In the genomic region with DNA sequence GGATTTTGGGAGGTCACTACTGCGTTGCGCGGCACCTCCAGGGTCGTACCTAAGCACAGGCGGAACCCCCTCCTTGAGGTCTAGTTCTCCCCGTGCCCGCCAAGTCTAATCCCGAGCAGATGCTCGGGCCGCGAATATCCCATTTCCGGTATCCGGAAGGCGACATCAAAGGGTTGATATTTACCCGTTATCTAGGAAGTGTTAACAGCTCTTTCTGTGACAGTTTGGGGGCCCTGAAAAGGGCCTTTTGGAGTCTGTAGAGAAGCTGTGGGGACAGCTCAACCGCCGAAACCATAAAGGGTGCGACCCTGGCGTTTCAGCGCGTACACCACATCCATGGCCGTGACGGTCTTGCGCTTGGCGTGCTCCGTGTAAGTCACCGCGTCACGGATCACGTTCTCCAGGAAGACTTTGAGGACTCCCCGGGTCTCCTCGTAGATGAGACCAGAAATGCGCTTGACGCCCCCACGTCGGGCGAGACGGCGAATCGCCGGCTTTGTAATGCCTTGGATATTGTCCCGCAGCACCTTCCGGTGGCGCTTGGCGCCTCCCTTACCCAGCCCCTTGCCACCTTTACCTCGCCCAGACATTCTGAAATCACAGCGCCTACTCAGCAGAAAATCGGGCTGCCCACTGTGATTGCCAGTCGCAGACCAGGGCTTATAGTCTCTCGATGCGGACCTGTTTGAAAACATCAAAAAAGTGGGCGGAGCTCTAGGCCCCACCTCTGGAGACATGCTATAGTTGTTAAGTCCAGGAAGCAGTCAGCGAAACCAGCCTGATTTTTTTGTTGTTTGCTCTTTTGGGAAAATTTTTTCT, we compare ENCODE assay signal across 9 cellular contexts. TPM values are rescaled to one million over a fixed set of nuclear protein-coding genes. Genes with fewer than 3 reads are reported as not detected.
DNase-seq lines count a peak whose midpoint lies in the region; ATAC-seq and TF ChIP-seq lines count a peak whose summit lies in the region.
"Had no signal": no experiment of that assay in that cellular context is flagged by ENCODE, and none has a peak within 500 bp of the region (broad histone marks: within the 10 kb centered on the region; RNA-seq: fewer than 3 reads in every experiment).

No MANE protein-coding gene starts in this region.

- peak overlapping the region; percentile 74 for H3K4me2 ChIP-seq in BLaER1

- CTCF ChIA-PET in activated CD8-positive, alpha-beta T cell treated with anti-CD3 and anti-CD28 coated beads for 36 hours (lab: Charles Lee): interaction anchor here (0.9 to 3.1 kb wide), 14 partner anchors 11 to 555 kb away, joined by 3 to 18 read pairs (median 4); a partner anchor contains a TSS

- DNase-seq in NCI-H82 (lab: John Stamatoyannopoulos, UW) (peak; percentile 93), lung (ENCODE audit: low spot score) (peak; percentile 95)
- peak; percentile 98 for DNase-seq in activated CD8-positive, alpha-beta T cell treated with anti-CD3 and anti-CD28 coated beads for 36 hours
- DNase-seq in effector CD8-positive, alpha-beta T cell (lab: John Stamatoyannopoulos, UW): peak; percentile 91
- peak; percentile 85 to 94 (median 93) for DNase-seq in stimulated activated CD4-positive, alpha-beta T cell treated with anti-CD3 and anti-CD28 coated beads, TNF-alpha, amount 100 ng/mL, for 24 hours (ENCODE audit: low read depth in 3 of 3)

- H3K9me3 Mint-ChIP-seq in activated CD8-positive, alpha-beta T cell treated with anti-CD3 and anti-CD28 coated beads for 36 hours: peaks cover 13% of the 10 kb centered on the region

- H3K9ac ChIP-seq in BLaER1: peak overlapping the region; percentile 87

- H3K27ac ChIP-seq in BLaER1: peak overlapping the region; percentile 88
- peak overlapping the region; percentile 95 to 98 for H3K27ac ChIP-seq in lung (ENCODE audit: low read depth in 1 of 2, low read length in 1 of 2)

- H3K4me3 Mint-ChIP-seq in activated CD8-positive, alpha-beta T cell treated with anti-CD3 and anti-CD28 coated beads for 36 hours: peak overlapping the region; percentile 95

- H3K36me3 Mint-ChIP-seq in activated CD8-positive, alpha-beta T cell treated with anti-CD3 and anti-CD28 coated beads for 36 hours (ENCODE audit: low read depth): peaks cover 52% of the 10 kb centered on the region

- H3K27me3 ChIP-seq in BLaER1 (peaks cover 30% of the 10 kb centered on the region), lung (ENCODE audit: control insufficient read depth, insufficient read depth) (no peaks in the 10 kb centered on the region)

- peaks cover 28% of the 10 kb centered on the region for H3K9me3 ChIP-seq in BLaER1
- H3K9me3 ChIP-seq in lung (ENCODE audit: control insufficient read depth in 2 of 2, insufficient read depth in 1 of 2, low read length in 1 of 2): no peaks in the 10 kb centered on the region

- H4K20me1 ChIP-seq in BLaER1: no peaks in the 10 kb centered on the region

- H3K4me1 Mint-ChIP-seq in activated CD8-positive, alpha-beta T cell treated with anti-CD3 and anti-CD28 coated beads for 36 hours (ENCODE audit: low read depth): peaks cover 36% of the 10 kb centered on the region

- peaks cover 18% of the 10 kb centered on the region for H3K36me3 ChIP-seq in BLaER1
- no peaks in the 10 kb centered on the region for H3K36me3 ChIP-seq in lung (ENCODE audit: control insufficient read depth in 2 of 2, insufficient read depth in 2 of 2, low read length in 2 of 2)

- H3K27me3 Mint-ChIP-seq in activated CD8-positive, alpha-beta T cell treated with anti-CD3 and anti-CD28 coated beads for 36 hours: no peaks in the 10 kb centered on the region

- H3K4me3 ChIP-seq in BLaER1 (peak overlapping the region; percentile 76), lung (peak overlapping the region; percentile 70)

- intact Hi-C loops in activated CD8-positive, alpha-beta T cell treated with anti-CD3 and anti-CD28 coated beads for 36 hours (cut with micrococcal nuclease): loop anchor here (5.0 kb wide), 1 partner anchor 378 kb away; no protein-coding TSS in a partner anchor

- H3K27ac Mint-ChIP-seq in activated CD8-positive, alpha-beta T cell treated with anti-CD3 and anti-CD28 coated beads for 36 hours: peak overlapping the region; percentile 99

- ATAC-seq in GM19395 (IDR thresholded peaks at IDR 0.05; ENCODE audit: unreplicated experiment) (peak; percentile 27), HG03565 (IDR thresholded peaks at IDR 0.05; ENCODE audit: unreplicated experiment) (peak; percentile 23), lung (ENCODE audit: insufficient read depth, low FRiP score) (peak; percentile 68)
- ATAC-seq in activated CD8-positive, alpha-beta T cell treated with anti-CD3 and anti-CD28 coated beads for 36 hours: peak; percentile 32

- 0 to 1% methylated on average over 53 of the region's 53 CpGs for WGBS in lung, 2 donors

- POLR2A ChIA-PET in activated CD8-positive, alpha-beta T cell treated with anti-CD3 and anti-CD28 coated beads for 36 hours (lab: Charles Lee): interaction anchor here (0.6 to 4.0 kb wide), 37 partner anchors 9 to 1141 kb away, joined by 3 to 33 read pairs (median 4); a partner anchor contains a TSS

- no peak for TF ChIP-seq CTCF in activated CD8-positive, alpha-beta T cell treated with anti-CD3 and anti-CD28 coated beads for 36 hours (IDR thresholded peaks at IDR 0.05)
- TF ChIP-seq CTCF in lung (IDR thresholded peaks at IDR 0.05; ENCODE audit: control extremely low read depth, extremely low read depth): no peak

- H3K4me1 ChIP-seq in BLaER1 (peaks cover 51% of the 10 kb centered on the region), lung (ENCODE audit: control insufficient read depth in 2 of 2, insufficient read depth in 2 of 2, low read length in 2 of 2) (peaks cover 0 to 6% of the 10 kb centered on the region in 2 donors)

RNA-seq across cellular contexts. Expression of a gene that starts 32.6 kb away (rescaled TPM):
- 100 to 1,000 TPM; 123 to 130 TPM for total RNA-seq in activated CD8-positive, alpha-beta T cell treated with anti-CD3 and anti-CD28 coated beads for 36 hours
- total RNA-seq in lung: 10 to 100 TPM; 39.5 to 52.8 TPM
- 10 to 100 TPM; 14.8 to 21.6 TPM for polyA plus RNA-seq in lung

RNA-seq across cellular contexts. Expression of a gene that starts 32.8 kb away (rescaled TPM):
- 1 to 10 TPM; 3.3 to 4.2 TPM for total RNA-seq in activated CD8-positive, alpha-beta T cell treated with anti-CD3 and anti-CD28 coated beads for 36 hours
- total RNA-seq in lung: 1 to 10 TPM in 1 of 2 donors, under 1 TPM in 1; 0.55 to 2.4 TPM
- polyA plus RNA-seq in lung: under 1 TPM; 0.71 to 0.87 TPM

RNA-seq across cellular contexts. Expression of a gene that starts 43.3 kb away (rescaled TPM):
- not detected for total RNA-seq in activated CD8-positive, alpha-beta T cell treated with anti-CD3 and anti-CD28 coated beads for 36 hours
- total RNA-seq in lung: 1 to 10 TPM in 1 of 2 donors, under 1 TPM in 1; 0.80 to 1.3 TPM
- under 1 TPM; 0.27 to 0.61 TPM for polyA plus RNA-seq in lung
- total RNA-seq: activated CD8-positive, alpha-beta memory T cell treated with anti-CD3 and anti-CD28 coated beads for 36 hours had no signal

Comparison
In these comparisons a context has a peak if more than half of its experiments do, and no peak if none do; other contexts are left out.
1. Peak in every context shown above with its lines: DNase-seq, ATAC-seq, H3K4me3 ChIP-seq and H3K27ac ChIP-seq.